In the genomic region with DNA sequence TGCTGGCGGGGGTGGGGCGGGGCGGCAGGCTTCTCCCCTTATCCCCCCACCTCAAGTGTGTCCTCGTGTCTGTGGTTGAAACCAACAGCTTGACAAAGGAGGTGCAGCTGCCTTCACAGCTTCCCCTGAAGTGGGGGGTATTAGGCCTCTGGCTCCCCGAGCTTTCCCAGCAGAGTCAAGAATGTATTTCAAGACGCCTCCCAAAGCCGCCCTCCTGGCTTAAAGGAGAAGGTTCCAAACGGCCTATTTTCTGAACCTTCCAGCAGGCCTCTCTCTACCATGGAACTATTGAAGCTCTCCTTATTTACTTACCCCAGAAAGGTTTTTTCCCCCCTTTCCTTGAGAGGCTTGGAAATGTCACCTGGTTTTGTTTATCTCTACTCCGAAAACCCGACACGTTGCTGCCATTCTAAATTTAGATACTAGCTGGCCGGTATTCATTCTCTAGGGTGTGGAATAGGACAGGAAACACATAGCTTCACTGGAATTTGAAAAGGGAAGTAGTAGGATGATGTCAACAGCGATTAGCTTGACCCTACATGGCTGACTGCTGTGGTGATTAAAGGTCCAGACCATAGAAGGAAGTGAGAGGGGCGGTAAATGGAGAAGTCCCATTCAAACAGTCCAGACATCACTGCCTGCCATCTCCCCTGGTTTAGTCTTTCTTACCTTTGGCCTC, we compare ENCODE assay signal across 8 cellular contexts. TPM values are rescaled to one million over a fixed set of nuclear protein-coding genes. Genes with fewer than 3 reads are reported as not detected.
A peak's percentile ranks its signal among the peaks of the same experiment; 100 is the strongest.
DNase-seq lines count a peak whose midpoint lies in the region; ATAC-seq and TF ChIP-seq lines count a peak whose summit lies in the region.

No MANE protein-coding gene starts in this region.

- DNase-seq in AML-193 (lab: John Stamatoyannopoulos, UW), result peak; percentile 85 to 87
- peak; percentile 32 for DNase-seq in cerebellum (ENCODE audit: low spot score)
- DNase-seq in kidney glomerular epithelial cell (lab: John Stamatoyannopoulos, UW), result peak; percentile 91
- DNase-seq in DMS79 (lab: John Stamatoyannopoulos, UW), result no peak

- no peaks in the 10 kb centered on the region for H3K9me3 ChIP-seq in stomach smooth muscle (ENCODE audit: control insufficient read depth in 2 of 2, low read length in 2 of 2)

- no peaks in the 10 kb centered on the region for H3K27me3 ChIP-seq in stomach smooth muscle (ENCODE audit: control insufficient read depth in 1 of 2, insufficient read depth in 2 of 2, low read length in 2 of 2)

- peak overlapping the region; percentile 45 to 69 for H3K4me3 ChIP-seq in stomach smooth muscle (ENCODE audit: low read length in 2 of 2)

- peak; percentile 31 for ATAC-seq in GM18508 (IDR thresholded peaks at IDR 0.05; ENCODE audit: insufficient read depth, unreplicated experiment)
- ATAC-seq in HG03103 (IDR thresholded peaks at IDR 0.05; ENCODE audit: low read depth, unreplicated experiment), result peak; percentile 20

- no peaks in the 10 kb centered on the region for H3K36me3 ChIP-seq in stomach smooth muscle (ENCODE audit: control insufficient read depth in 2 of 2, insufficient read depth in 2 of 2, low read length in 2 of 2)

- peak overlapping the region; percentile 93 for H3K27ac ChIP-seq in stomach smooth muscle (ENCODE audit: low read length)

- H3K4me1 ChIP-seq in stomach smooth muscle (ENCODE audit: control insufficient read depth, insufficient read depth, low read length), result peaks cover 11% of the 10 kb centered on the region

- H3K9ac ChIP-seq in stomach smooth muscle (ENCODE audit: low read length in 2 of 2), result peak overlapping the region; percentile 73 to 80

TF ChIP-seq in PFSK-1, 5 proteins besides CTCF, POLR2A, EP300 and RAD21:
- TF ChIP-seq, protein P1, sequence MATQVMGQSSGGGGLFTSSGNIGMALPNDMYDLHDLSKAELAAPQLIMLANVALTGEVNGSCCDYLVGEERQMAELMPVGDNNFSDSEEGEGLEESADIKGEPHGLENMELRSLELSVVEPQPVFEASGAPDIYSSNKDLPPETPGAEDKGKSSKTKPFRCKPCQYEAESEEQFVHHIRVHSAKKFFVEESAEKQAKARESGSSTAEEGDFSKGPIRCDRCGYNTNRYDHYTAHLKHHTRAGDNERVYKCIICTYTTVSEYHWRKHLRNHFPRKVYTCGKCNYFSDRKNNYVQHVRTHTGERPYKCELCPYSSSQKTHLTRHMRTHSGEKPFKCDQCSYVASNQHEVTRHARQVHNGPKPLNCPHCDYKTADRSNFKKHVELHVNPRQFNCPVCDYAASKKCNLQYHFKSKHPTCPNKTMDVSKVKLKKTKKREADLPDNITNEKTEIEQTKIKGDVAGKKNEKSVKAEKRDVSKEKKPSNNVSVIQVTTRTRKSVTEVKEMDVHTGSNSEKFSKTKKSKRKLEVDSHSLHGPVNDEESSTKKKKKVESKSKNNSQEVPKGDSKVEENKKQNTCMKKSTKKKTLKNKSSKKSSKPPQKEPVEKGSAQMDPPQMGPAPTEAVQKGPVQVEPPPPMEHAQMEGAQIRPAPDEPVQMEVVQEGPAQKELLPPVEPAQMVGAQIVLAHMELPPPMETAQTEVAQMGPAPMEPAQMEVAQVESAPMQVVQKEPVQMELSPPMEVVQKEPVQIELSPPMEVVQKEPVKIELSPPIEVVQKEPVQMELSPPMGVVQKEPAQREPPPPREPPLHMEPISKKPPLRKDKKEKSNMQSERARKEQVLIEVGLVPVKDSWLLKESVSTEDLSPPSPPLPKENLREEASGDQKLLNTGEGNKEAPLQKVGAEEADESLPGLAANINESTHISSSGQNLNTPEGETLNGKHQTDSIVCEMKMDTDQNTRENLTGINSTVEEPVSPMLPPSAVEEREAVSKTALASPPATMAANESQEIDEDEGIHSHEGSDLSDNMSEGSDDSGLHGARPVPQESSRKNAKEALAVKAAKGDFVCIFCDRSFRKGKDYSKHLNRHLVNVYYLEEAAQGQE (IDR thresholded peaks at IDR 0.05; ENCODE audit: insufficient read depth in 1 of 2, low read depth in 2 of 2, low read length in 2 of 2), result peak in 1 of 2 experiments; percentile 57; a peak in 1 of 4 replicates
- TF ChIP-seq TAF1 (IDR thresholded peaks at IDR 0.05; ENCODE audit: borderline replicate concordance, insufficient read depth, low read length), result peak; percentile 53; the same call in 1 of the 2 replicates
- peak; percentile 8; the same call in 1 of the 2 replicates for TF ChIP-seq POLR2AphosphoS5 (IDR thresholded peaks at IDR 0.05; ENCODE audit: low read depth, low read length)
- peak; percentile 95; the same call in 1 of the 2 replicates for TF ChIP-seq SIN3A (IDR thresholded peaks at IDR 0.05; ENCODE audit: borderline replicate concordance, insufficient read depth, low read length)
- TF ChIP-seq FOXP2 (optimal IDR thresholded peaks at IDR 0.05; ENCODE audit: borderline replicate concordance, extremely low read depth, extremely low read length, insufficient read depth), result no peak

RNA-seq across cellular contexts. Expression of a gene that starts 0.7 kb away (rescaled TPM):
- polyA plus RNA-seq in PFSK-1 (2012; ENCODE audit: insufficient read length, low read depth), result 86.3 TPM
- 440 TPM for total RNA-seq in cerebellum
